Comparison of ENCODE assay signal across 8 cellular contexts in the genomic region with DNA sequence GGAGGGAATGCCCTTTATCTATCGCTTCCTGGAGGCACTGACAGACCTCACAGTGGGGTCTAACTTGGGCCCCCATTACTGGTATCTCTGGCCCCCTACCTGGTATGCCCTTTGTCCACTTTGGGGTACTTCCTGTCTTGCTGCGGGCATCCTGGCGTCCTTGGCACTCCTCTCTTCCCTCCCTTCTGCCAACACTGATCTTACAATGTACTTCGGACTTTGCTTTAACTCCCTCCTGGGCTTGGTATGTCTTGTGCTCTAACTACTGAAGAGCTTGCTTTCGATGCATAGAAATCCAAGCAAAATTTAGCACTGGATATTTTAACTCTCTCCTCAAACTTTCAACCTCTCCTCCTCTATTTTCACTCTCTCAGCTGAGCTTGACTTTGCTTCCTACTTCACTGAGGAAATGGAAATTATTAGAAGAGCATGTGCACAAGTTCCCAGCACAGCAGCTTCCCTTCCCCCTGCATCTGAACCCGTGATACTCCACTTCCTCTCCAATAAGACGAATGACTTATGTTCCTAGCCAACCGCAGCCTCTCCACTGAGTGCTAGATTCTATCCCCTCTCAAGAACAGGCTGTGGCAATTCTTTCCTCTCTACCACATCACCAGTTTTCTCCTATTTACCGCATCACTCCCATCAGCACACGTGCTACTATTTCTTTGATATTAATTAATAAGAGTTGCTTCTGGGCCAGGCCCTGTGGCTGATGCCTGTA. TPM values are rescaled to one million over a fixed set of nuclear protein-coding genes. Genes with fewer than 3 reads are reported as not detected.
DNase-seq lines count a peak whose midpoint lies in the region; ATAC-seq and TF ChIP-seq lines count a peak whose summit lies in the region.

No MANE protein-coding gene starts in this region.

- no peak overlapping the region for H3K27ac ChIP-seq in upper lobe of right lung
- no peak overlapping the region for H3K27ac ChIP-seq in CD8-positive, alpha-beta memory T cell (ENCODE audit: low read depth, low read length)

- POLR2A ChIA-PET in activated B cell treated with CpG ODN at 0.5 μM for 24 hours (lab: Charles Lee): no interaction called here
- POLR2A ChIA-PET in CD8-positive, alpha-beta memory T cell (lab: Charles Lee): interaction anchor here (0.7 kb wide), 1 partner anchor 255 kb away, joined by 6 read pairs; no protein-coding TSS in a partner anchor

- H3K4me1 ChIP-seq in upper lobe of right lung: no peaks in the 10 kb centered on the region
- no peaks in the 10 kb centered on the region for H3K4me1 ChIP-seq in CD8-positive, alpha-beta memory T cell (ENCODE audit: insufficient read depth, low read length)

- TF ChIP-seq CTCF in activated B cell treated with CpG ODN at 0.5 μM for 24 hours (IDR thresholded peaks at IDR 0.05) (no peak), upper lobe of right lung (IDR thresholded peaks at IDR 0.05) (no peak)

- peaks cover 20% of the 10 kb centered on the region for H3K4me1 Mint-ChIP-seq in activated naive CD4-positive, alpha-beta T cell treated with anti-CD3 and anti-CD28 coated beads, Interleukin-2, amount 50 U/mL, for 24 hours
- H3K4me1 Mint-ChIP-seq in activated B cell treated with CpG ODN at 0.5 μM for 24 hours: peaks cover 8% of the 10 kb centered on the region
- H3K4me1 Mint-ChIP-seq in CD8-positive, alpha-beta memory T cell: peaks cover 5 to 8% (median 7%) of the 10 kb centered on the region in 3 donors

- H3K9me3 ChIP-seq in upper lobe of right lung: no peaks in the 10 kb centered on the region
- H3K9me3 ChIP-seq in CD8-positive, alpha-beta memory T cell (ENCODE audit: low read length): no peaks in the 10 kb centered on the region

- H3K27me3 ChIP-seq in upper lobe of right lung: no peaks in the 10 kb centered on the region
- no peaks in the 10 kb centered on the region for H3K27me3 ChIP-seq in CD8-positive, alpha-beta memory T cell (ENCODE audit: insufficient read depth, low read length, poor library complexity, severe bottlenecking)

- H3K36me3 Mint-ChIP-seq in activated naive CD4-positive, alpha-beta T cell treated with anti-CD3 and anti-CD28 coated beads, Interleukin-2, amount 50 U/mL, for 24 hours: no peaks in the 10 kb centered on the region
- no peaks in the 10 kb centered on the region for H3K36me3 Mint-ChIP-seq in activated B cell treated with CpG ODN at 0.5 μM for 24 hours (ENCODE audit: low read depth)
- peaks cover 0 to 6% (median 0%) of the 10 kb centered on the region in 3 donors for H3K36me3 Mint-ChIP-seq in CD8-positive, alpha-beta memory T cell

- peak overlapping the region; percentile 8 for H3K4me3 Mint-ChIP-seq in activated naive CD4-positive, alpha-beta T cell treated with anti-CD3 and anti-CD28 coated beads, Interleukin-2, amount 50 U/mL, for 24 hours
- H3K4me3 Mint-ChIP-seq in activated B cell treated with CpG ODN at 0.5 μM for 24 hours: no peak overlapping the region
- H3K4me3 Mint-ChIP-seq in CD8-positive, alpha-beta memory T cell: no peak overlapping the region

- intact Hi-C loops in activated B cell treated with CpG ODN at 0.5 μM for 24 hours (cut with micrococcal nuclease): no loop called here
- intact Hi-C loops in left colon (cut with DNase I, micrococcal nuclease): no loop called here
- intact Hi-C loops in upper lobe of right lung (cut with DNase I): no loop called here

- CTCF ChIA-PET in activated B cell treated with CpG ODN at 0.5 μM for 24 hours (lab: Charles Lee): no interaction called here
- CTCF ChIA-PET in CD8-positive, alpha-beta memory T cell (lab: Charles Lee): interaction anchor here (0.5 kb wide), 1 partner anchor 336 kb away, joined by 3 read pairs; no protein-coding TSS in a partner anchor

- H3K4me3 ChIP-seq in upper lobe of right lung: no peak overlapping the region
- no peak overlapping the region for H3K4me3 ChIP-seq in CD8-positive, alpha-beta memory T cell (ENCODE audit: low read length)

- H3K36me3 ChIP-seq in upper lobe of right lung: no peaks in the 10 kb centered on the region
- H3K36me3 ChIP-seq in CD8-positive, alpha-beta memory T cell (ENCODE audit: insufficient read depth, low read length): no peaks in the 10 kb centered on the region

- H3K27ac Mint-ChIP-seq in activated naive CD4-positive, alpha-beta T cell treated with anti-CD3 and anti-CD28 coated beads, Interleukin-2, amount 50 U/mL, for 24 hours: peak overlapping the region; percentile 38
- no peak overlapping the region for H3K27ac Mint-ChIP-seq in activated B cell treated with CpG ODN at 0.5 μM for 24 hours
- peak overlapping the region in 2 of 8 donors; percentile 6 to 15 for H3K27ac Mint-ChIP-seq in CD8-positive, alpha-beta memory T cell

- H3K27me3 Mint-ChIP-seq in activated naive CD4-positive, alpha-beta T cell treated with anti-CD3 and anti-CD28 coated beads, Interleukin-2, amount 50 U/mL, for 24 hours: no peaks in the 10 kb centered on the region
- no peaks in the 10 kb centered on the region for H3K27me3 Mint-ChIP-seq in activated B cell treated with CpG ODN at 0.5 μM for 24 hours
- peaks cover 7 to 15% of the 10 kb centered on the region in 2 donors for H3K27me3 Mint-ChIP-seq in CD8-positive, alpha-beta memory T cell

- no peak for DNase-seq in activated naive CD4-positive, alpha-beta T cell (lab: John Stamatoyannopoulos, UW)
- DNase-seq in activated B cell treated with CpG ODN at 0.5 μM for 24 hours: no peak
- peak; percentile 32 to 62 for DNase-seq in left colon
- no peak for DNase-seq in upper lobe of right lung
- no peak for DNase-seq in CD8-positive, alpha-beta memory T cell
- no peak for DNase-seq in ACHN

- peak; percentile 34 for ATAC-seq in activated B cell treated with CpG ODN at 0.5 μM for 24 hours (ENCODE audit: low read depth)
- ATAC-seq in left colon: peak; percentile 92
- ATAC-seq in upper lobe of right lung: peak; percentile 89
- ATAC-seq in HG03460 (IDR thresholded peaks at IDR 0.05; ENCODE audit: unreplicated experiment): no peak

- no peaks in the 10 kb centered on the region for H3K9me3 Mint-ChIP-seq in activated naive CD4-positive, alpha-beta T cell treated with anti-CD3 and anti-CD28 coated beads, Interleukin-2, amount 50 U/mL, for 24 hours
- no peaks in the 10 kb centered on the region for H3K9me3 Mint-ChIP-seq in activated B cell treated with CpG ODN at 0.5 μM for 24 hours
- H3K9me3 Mint-ChIP-seq in CD8-positive, alpha-beta memory T cell: peaks cover 0 to 2% (median 0%) of the 10 kb centered on the region in 5 donors

- in situ Hi-C loops in ACHN (cut with HindIII; ENCODE audit: low pct_ligation_motif_present, low pct_unique_long_range_greater_than_20kb, low sequenced_read_pairs): no loop called here

RNA-seq across cellular contexts. Expression of gene SUPT20HL2, which starts 52.9 kb away (rescaled TPM):
- total RNA-seq in activated B cell treated with CpG ODN at 0.5 μM for 24 hours (not detected in 2 replicates), left colon (not detected), upper lobe of right lung (not detected)
- not detected for total RNA-seq in CD8-positive, alpha-beta memory T cell
- polyA plus RNA-seq in CD8-positive, alpha-beta memory T cell: not detected

Comparison
In these comparisons a context has a peak if more than half of its experiments do, and no peak if none do; other contexts are left out.
1. DNase-seq: peak in left colon (2 of 2); none in activated naive CD4-positive, alpha-beta T cell (0 of 4), activated B cell treated with CpG ODN at 0.5 μM for 24 hours (single experiment), upper lobe of right lung (single experiment), CD8-positive, alpha-beta memory T cell (0 of 5) and ACHN (single experiment).